ENCODE assay signal across 16 cellular contexts in genomic region chr3:123416647-123417046, GRCh38. TPM values are rescaled to one million over a fixed set of nuclear protein-coding genes. Genes with fewer than 3 reads are reported as not detected.
A peak's percentile ranks its signal among the peaks of the same experiment; 100 is the strongest.
DNase-seq lines count a peak whose midpoint lies in the region; ATAC-seq, FAIRE-seq and TF ChIP-seq lines count a peak whose summit lies in the region.
"Had no signal": no experiment of that assay in that cellular context is flagged by ENCODE, and none has a peak within 500 bp of the region (broad histone marks: within the 10 kb centered on the region; RNA-seq: fewer than 3 reads in every experiment).

No MANE protein-coding gene starts in this region.

- H3K4me1 ChIP-seq in HepG2 (ENCODE audit: insufficient read depth, low read length) (no peaks in the 10 kb centered on the region), right lobe of liver (peaks cover 0 to 4% (median 1%) of the 10 kb centered on the region in 4 donors), gastroesophageal sphincter (peaks cover 10 to 100% (median 33%) of the 10 kb centered on the region in 3 donors), spleen (peaks cover 0 to 22% (median 3%) of the 10 kb centered on the region in 6 donors), left lung (no peaks in the 10 kb centered on the region)

- CTCF ChIA-PET in HepG2 (lab: Yijun Ruan, JAX; ENCODE audit: low intra/inter-chr PET ratio, low total read pairs), result no interaction called here

- DNase-seq in HepG2 (ENCODE audit: low spot score) (no peak), right lobe of liver (no peak), spleen (peak; percentile 7), germinal center (ENCODE audit: low spot score) (no peak), left lung (no peak)
- DNase-seq: CD4-positive, CD25-positive, alpha-beta regulatory T cell; H9; NCI-H1417; NCI-H2081; NCI-H524 had no signal

- H3K27ac ChIP-seq in HepG2 (ENCODE audit: extremely low read length, insufficient read depth, low read length) (no peak overlapping the region), right lobe of liver (peak overlapping the region in 1 of 3 donors; percentile 56), gastroesophageal sphincter (peak overlapping the region; percentile 90 to 99 (median 92)), spleen (peak overlapping the region in 4 of 8 donors; percentile 66 to 79 (median 76)), left lung (no peak overlapping the region)

- H3K36me3 ChIP-seq in HepG2 (replicated peaks in 1 of 2; ENCODE audit: control insufficient read depth in 1 of 2, insufficient read depth in 2 of 2, low read length in 2 of 2) (no peaks in the 10 kb centered on the region), right lobe of liver (no peaks in the 10 kb centered on the region), gastroesophageal sphincter (no peaks in the 10 kb centered on the region), spleen (no peaks in the 10 kb centered on the region), left lung (no peaks in the 10 kb centered on the region)

- peaks cover 5 to 36% of the 10 kb centered on the region in 2 experiments; a peak in 3 of 5 replicates for H3K27me3 ChIP-seq in HepG2 (ENCODE audit: control insufficient read depth in 1 of 2, insufficient read depth in 2 of 2, low read length in 2 of 2)
- H3K27me3 ChIP-seq in right lobe of liver, result no peaks in the 10 kb centered on the region
- H3K27me3 ChIP-seq in gastroesophageal sphincter, result no peaks in the 10 kb centered on the region
- H3K27me3 ChIP-seq in spleen (replicated peaks in 1 of 7), result no peaks in the 10 kb centered on the region
- H3K27me3 ChIP-seq in left lung, result no peaks in the 10 kb centered on the region

- intact Hi-C loops in HepG2 (cut with micrococcal nuclease; ENCODE audit: unreplicated experiment), result no loop called here
- intact Hi-C loops in right lobe of liver (cut with DNase I), result no loop called here
- intact Hi-C loops in spleen (cut with DNase I; ENCODE audit: low total_unique reads), result no loop called here
- intact Hi-C loops in left lung (cut with DNase I), result no loop called here

- no peaks in the 10 kb centered on the region for H3K79me2 ChIP-seq in HepG2 (ENCODE audit: insufficient read depth, low read length)

- no peak for TF ChIP-seq EP300 in HepG2 (IDR thresholded peaks at IDR 0.05; ENCODE audit: low read depth in 2 of 2, low read length in 2 of 2)
- no peak for TF ChIP-seq EP300 in HepG2 (CRISPR knock-in tag; IDR thresholded peaks at IDR 0.05; ENCODE audit: borderline replicate concordance)
- no peak for TF ChIP-seq EP300 in gastroesophageal sphincter (IDR thresholded peaks at IDR 0.05)

- TF ChIP-seq CTCF in HepG2 (CRISPR knock-in tag; IDR thresholded peaks at IDR 0.05) (no peak), right lobe of liver (IDR thresholded peaks at IDR 0.05) (no peak), gastroesophageal sphincter (IDR thresholded peaks at IDR 0.05) (no peak), spleen (IDR thresholded peaks at IDR 0.05 in 8 of 11, conservative IDR thresholded peaks at IDR 0.05 in 3 of 11) (no peak), left lung (IDR thresholded peaks at IDR 0.05) (no peak)

- in situ Hi-C loops in HepG2 (cut with HindIII; ENCODE audit: extremely low pct_ligation_motif_present, low pct_unique_long_range_greater_than_20kb), result no loop called here

- H3K4me2 ChIP-seq in HepG2 (ENCODE audit: low read depth, low read length), result no peak overlapping the region

- H2AFZ ChIP-seq in HepG2 (ENCODE audit: low read length), result no peak overlapping the region

- H3K4me3 ChIP-seq in HepG2 (replicated peaks in 1 of 3; ENCODE audit: insufficient read depth in 1 of 3, low read depth in 2 of 3, low read length in 3 of 3) (no peak overlapping the region), right lobe of liver (no peak overlapping the region), gastroesophageal sphincter (peak overlapping the region in 1 of 2 donors; percentile 33), spleen (no peak overlapping the region), left lung (no peak overlapping the region)

- no peak for TF ChIP-seq RAD21 in HepG2 (CRISPR knock-in tag; IDR thresholded peaks at IDR 0.05)

- WGBS in HepG2 (ENCODE audit: low lambda C conversion rate), result 48% methylated on average over 5 of the region's 6 CpGs
- 60% methylated on average over 2 of the region's 6 CpGs for WGBS in right lobe of liver (ENCODE audit: insufficient coverage, low coverage, low lambda C conversion rate, missing lambda C conversion rate)
- 62 to 65% methylated on average over 4 to 5 of the region's 6 CpGs for WGBS in gastroesophageal sphincter (ENCODE audit: low coverage in 1 of 2), 2 donors
- WGBS in spleen, 5 donors, result 77 to 95% (median 90%) methylated on average over 6 of the region's 6 CpGs

- POLR2A ChIA-PET in HepG2 (lab: Yijun Ruan, JAX), result no interaction called here

- no peaks in the 10 kb centered on the region for H4K20me1 ChIP-seq in HepG2 (ENCODE audit: insufficient read depth, low read length)

- ATAC-seq in HepG2 (no peak), right lobe of liver (no peak), gastroesophageal sphincter (no peak), HG03520 (IDR thresholded peaks at IDR 0.05; ENCODE audit: unreplicated experiment) (no peak), left lung (no peak), GM21825 (IDR thresholded peaks at IDR 0.05; ENCODE audit: unreplicated experiment) (no peak)

- no peak overlapping the region for H3K9ac ChIP-seq in HepG2 (ENCODE audit: insufficient read depth, low read depth, low read length)

- no TSS peak for BruUV-seq in HepG2 (replicated peaks; lab: Mats Ljungman, UMichigan)

- FAIRE-seq in HepG2 (lab: Jason Lieb, UNC), result no peak
- FAIRE-seq: GM18507 had no signal

- H3K9me3 ChIP-seq in HepG2 (ENCODE audit: low read length) (no peaks in the 10 kb centered on the region), right lobe of liver (no peaks in the 10 kb centered on the region), gastroesophageal sphincter (no peaks in the 10 kb centered on the region), spleen (no peaks in the 10 kb centered on the region), left lung (no peaks in the 10 kb centered on the region)

- TF ChIP-seq POLR2A in HepG2 (IDR thresholded peaks at IDR 0.05; ENCODE audit: insufficient read depth in 1 of 2, low read depth in 2 of 2, low read length in 2 of 2) (no peak), right lobe of liver (IDR thresholded peaks at IDR 0.05) (no peak), gastroesophageal sphincter (IDR thresholded peaks at IDR 0.05) (no peak), spleen (IDR thresholded peaks at IDR 0.05) (no peak)

TF ChIP-seq in HepG2, 621 proteins besides CTCF, POLR2A, EP300 and RAD21:
- TF ChIP-seq ATF7 (IDR thresholded peaks at IDR 0.05), result peak; percentile 99
- no peak for TF ChIP-seq ATF7 (CRISPR knock-in tag; IDR thresholded peaks at IDR 0.05)
- TF ChIP-seq CREB1 (IDR thresholded peaks at IDR 0.05), result peak; percentile 94
- no peak for TF ChIP-seq CREB1 (CRISPR knock-in tag; IDR thresholded peaks at IDR 0.05)
- no peak for TF ChIP-seq XRCC5 (optimal IDR thresholded peaks at IDR 0.05; ENCODE audit: low read length)

RNA-seq across cellular contexts. Expression of gene ADCY5, which starts 32.2 kb away (rescaled TPM):
- total RNA-seq in HepG2 (2016; rRNA removed; fragmentation: Illumina TruSeq; extraction: Trizol) (not detected in 2 replicates), right lobe of liver (1 to 10 TPM; 1.9 to 3.7 (median 2.7) TPM), gastroesophageal sphincter (100 to 1,000 TPM; 119 to 251 (median 185) TPM), spleen (10 to 100 TPM in 6 of 7 donors, 1 to 10 TPM in 1; 9.5 to 20.6 (median 13.8) TPM), left lung (1 to 10 TPM; 3.4 to 5.7 TPM)
- total RNA-seq in HepG2 (2016; cell fraction: cytosol; rRNA removed; fragmentation: Illumina TruSeq; extraction: Trizol; ENCODE audit: low read depth), result not detected in 2 replicates
- total RNA-seq in HepG2 (2016; cell fraction: insoluble cytoplasmic fraction; rRNA removed; fragmentation: Illumina TruSeq; extraction: Trizol), result not detected in 2 replicates
- not detected in 2 replicates for total RNA-seq in HepG2 (2016; cell fraction: membrane; rRNA removed; fragmentation: Illumina TruSeq; extraction: Trizol)
- not detected in 2 replicates for total RNA-seq in HepG2 (2016; cell fraction: nucleus; rRNA removed; fragmentation: Illumina TruSeq; extraction: Trizol)
- polyA plus RNA-seq in HepG2 (2011; rRNA removed) (not detected in 2 replicates), spleen (1 to 10 TPM; 1.7 to 3.7 (median 2.0) TPM)
- polyA plus RNA-seq in HepG2 (2011; cell fraction: cytosol; rRNA removed), result not detected in 2 replicates
- 0.12 TPM in 1 of 2 replicates, not detected in the other for polyA plus RNA-seq in HepG2 (2011; cell fraction: nucleus; rRNA removed)
- 0.04 and 0.05 TPM in 2 replicates for polyA plus RNA-seq in HepG2 (2012)
- not detected in 2 replicates for polyA plus RNA-seq in HepG2 (2016; cell fraction: cytosol; fragmentation: Illumina TruSeq; extraction: Trizol; ENCODE audit: low read depth)
- 0.17 TPM in 1 of 2 replicates, not detected in the other for polyA plus RNA-seq in HepG2 (2016; cell fraction: insoluble cytoplasmic fraction; fragmentation: Illumina TruSeq; extraction: Trizol; ENCODE audit: low read depth)
- polyA plus RNA-seq in HepG2 (2016; cell fraction: membrane; fragmentation: Illumina TruSeq; extraction: Trizol; ENCODE audit: low read depth), result not detected in 2 replicates
- polyA plus RNA-seq in HepG2 (2016; cell fraction: nucleus; fragmentation: Illumina TruSeq; extraction: Trizol; ENCODE audit: insufficient read depth, low read depth), result not detected in 2 replicates
- 0.82 TPM in 1 of 2 replicates, not detected in the other for polyA minus RNA-seq in HepG2 (2011; rRNA and poly(A)+ RNA removed; ENCODE audit: low replicate concordance)
- polyA minus RNA-seq in HepG2 (2011; cell fraction: cytosol; rRNA and poly(A)+ RNA removed), result not detected in 2 replicates
- not detected in 2 replicates for polyA minus RNA-seq in HepG2 (2011; cell fraction: nucleus; rRNA and poly(A)+ RNA removed)
- total RNA-seq: CD4-positive, CD25-positive, alpha-beta regulatory T cell; RPMI7951 had no signal
- polyA plus RNA-seq: IgD-negative memory B cell had no signal

Comparison
In these comparisons a context has a peak if more than half of its experiments do, and no peak if none do; other contexts are left out.
1. H3K27ac ChIP-seq: peak in gastroesophageal sphincter (4 of 4); none in HepG2 (single experiment) and left lung (0 of 2).
2. RNA of gene ADCY5, which starts 32.2 kb away (total RNA-seq): 119 to 251 TPM in gastroesophageal sphincter; 9.5 to 20.6 TPM in spleen, 3.4 to 5.7 TPM in left lung, 1.9 to 3.7 TPM in right lobe of liver and not detected in HepG2; every median in the first group is over 4 times any median in the second.